1 cellular context compared by ENCODE assay signal in genomic region chr2:27291865-27292264, GRCh38.
TF ChIP-seq lines count a peak whose summit lies in the region.

No MANE protein-coding gene starts in this region.

TF ChIP-seq in H1, 55 proteins besides CTCF, POLR2A, EP300 and RAD21:
- TF ChIP-seq SIRT6 (IDR thresholded peaks at IDR 0.05; ENCODE audit: low read length) (no peak), CTBP2 (IDR thresholded peaks at IDR 0.05; ENCODE audit: borderline replicate concordance, insufficient read depth, insufficient read length, low read length) (no peak), PHF8 (conservative IDR thresholded peaks at IDR 0.05; ENCODE audit: low read depth, low read length) (no peak), ATF2 (IDR thresholded peaks at IDR 0.05; ENCODE audit: low read length) (0 out of 2 replicates have a peak, but pooled peaks have one; percentile 21)
